In genomic region chr7:151924001-151924400, GRCh38 we compare ENCODE assay signal across 25 cellular contexts. TPM values are rescaled to one million over a fixed set of nuclear protein-coding genes. Genes with fewer than 3 reads are reported as not detected.
DNase-seq lines count a peak whose midpoint lies in the region; FAIRE-seq and TF ChIP-seq lines count a peak whose summit lies in the region.
"Had no signal": no experiment of that assay in that cellular context is flagged by ENCODE, and none has a peak within 500 bp of the region (broad histone marks: within the 10 kb centered on the region; RNA-seq: fewer than 3 reads in every experiment).

No MANE protein-coding gene starts in this region.

- no peak for TF ChIP-seq CTCF in CD14-positive monocyte (IDR thresholded peaks at IDR 0.05)
- no peak for TF ChIP-seq CTCF in colonic mucosa (IDR thresholded peaks at IDR 0.05)
- no peak for TF ChIP-seq CTCF in neutrophil (IDR thresholded peaks at IDR 0.05)
- TF ChIP-seq CTCF in suprapubic skin (IDR thresholded peaks at IDR 0.05), result no peak
- no peak for TF ChIP-seq CTCF in kidney (IDR thresholded peaks at IDR 0.05; ENCODE audit: borderline replicate concordance, extremely low read depth, insufficient read depth)
- TF ChIP-seq CTCF in GM13977 (IDR thresholded peaks at IDR 0.05; ENCODE audit: extremely low read depth, insufficient read depth, missing control alignments), result no peak

- H3K27ac ChIP-seq in colonic mucosa, result peak overlapping the region; percentile 67
- H3K27ac ChIP-seq in neutrophil, result peak overlapping the region; percentile 90
- peak overlapping the region; percentile 74 for H3K27ac ChIP-seq in suprapubic skin
- no peak overlapping the region for H3K27ac ChIP-seq in kidney (ENCODE audit: low read depth in 2 of 2, low read length in 2 of 2)
- H3K27ac ChIP-seq: cardiac muscle cell, WERI-Rb-1 had no signal

- peak overlapping the region; percentile 1 to 77 for H3K4me3 Mint-ChIP-seq in CD14-positive monocyte
- H3K4me3 Mint-ChIP-seq: naive B cell; T-helper 2 cell treated with Interferon-gamma antibody and Interleukin-4, amounts not matched to agents 5 μg/mL and 100 μg/mL, for 36 hours had no signal

- TF ChIP-seq POLR2A in suprapubic skin (IDR thresholded peaks at IDR 0.05), result no peak

- FAIRE-seq in kidney (lab: Jason Lieb, UNC), result no peak
- FAIRE-seq: D721Med had no signal

- H3K9ac ChIP-seq in colonic mucosa (ENCODE audit: low read depth in 2 of 2, low read length in 2 of 2) (peak overlapping the region in 1 of 2 donors; percentile 54), kidney (ENCODE audit: low read length in 2 of 2) (no peak overlapping the region)

- no peak for DNase-seq in CD14-positive monocyte (ENCODE audit: low spot score)
- no peak for DNase-seq in colonic mucosa
- no peak for DNase-seq in suprapubic skin (ENCODE audit: low spot score in 2 of 2)
- no peak for DNase-seq in kidney
- DNase-seq in activated CD4-positive, alpha-beta T cell treated with anti-CD3 and anti-CD28 coated beads for 4 hours, result no peak
- no peak for DNase-seq in NCI-H1930 (lab: John Stamatoyannopoulos, UW)
- DNase-seq in GM13977 (ENCODE audit: low spot score), result no peak
- DNase-seq: activated naive CD4-positive, alpha-beta T cell treated with anti-CD3 and anti-CD28 coated beads, Interleukin-2, amount 50 U/mL, for 16 hours; dermis blood vessel endothelial cell; H7; IMR-90; mesenchymal stem cell; naive B cell; NCI-H446 treated with DMSO at 0.1 percent for 48 hours; OCI-M1; WERI-Rb-1 had no signal

- H3K27me3 ChIP-seq in colonic mucosa (no peaks in the 10 kb centered on the region), neutrophil (no peaks in the 10 kb centered on the region), suprapubic skin (no peaks in the 10 kb centered on the region)
- H3K27me3 ChIP-seq: cardiac muscle cell, right atrium auricular region had no signal

- H3K9me3 ChIP-seq in colonic mucosa (no peaks in the 10 kb centered on the region), neutrophil (no peaks in the 10 kb centered on the region), suprapubic skin (no peaks in the 10 kb centered on the region), kidney (ENCODE audit: control insufficient read depth in 1 of 2, low read length in 2 of 2) (no peaks in the 10 kb centered on the region)
- H3K9me3 ChIP-seq: right atrium auricular region had no signal

- H3K36me3 ChIP-seq in colonic mucosa, result no peaks in the 10 kb centered on the region
- H3K36me3 ChIP-seq in neutrophil, result no peaks in the 10 kb centered on the region
- H3K36me3 ChIP-seq in suprapubic skin, result no peaks in the 10 kb centered on the region
- no peaks in the 10 kb centered on the region for H3K36me3 ChIP-seq in kidney (ENCODE audit: control insufficient read depth in 1 of 2, insufficient read depth in 2 of 2, low read length in 2 of 2)
- H3K36me3 ChIP-seq: cardiac muscle cell, right atrium auricular region, WERI-Rb-1 had no signal

- peaks cover 0 to 6% (median 2%) of the 10 kb centered on the region in 3 donors for H3K27me3 Mint-ChIP-seq in CD14-positive monocyte (ENCODE audit: low read depth in 3 of 3)

- H3K4me1 Mint-ChIP-seq in CD14-positive monocyte, result peaks cover 78% of the 10 kb centered on the region

- peaks cover 0 to 2% (median 0%) of the 10 kb centered on the region in 7 donors for H3K9me3 Mint-ChIP-seq in CD14-positive monocyte
- H3K9me3 Mint-ChIP-seq: naive B cell; T-helper 2 cell treated with Interferon-gamma antibody and Interleukin-4, amounts not matched to agents 5 μg/mL and 100 μg/mL, for 36 hours had no signal

- in situ Hi-C loops in GM13977 (cut with MboI; ENCODE audit: low pct_unique_long_range_greater_than_20kb, low sequenced_read_pairs, unreplicated experiment), result no loop called here

- H3K4me1 ChIP-seq in colonic mucosa, result peaks cover 33% of the 10 kb centered on the region
- H3K4me1 ChIP-seq in neutrophil (ENCODE audit: control insufficient read depth in 1 of 2, insufficient read depth in 1 of 2, low read depth in 1 of 2, low read length in 1 of 2), result peaks cover 43 to 56% of the 10 kb centered on the region in 2 experiments
- peaks cover 21% of the 10 kb centered on the region for H3K4me1 ChIP-seq in suprapubic skin
- H3K4me1 ChIP-seq in kidney (ENCODE audit: control insufficient read depth in 1 of 2, insufficient read depth in 1 of 2, low read depth in 1 of 2, low read length in 2 of 2), result peaks cover 0 to 2% of the 10 kb centered on the region in 2 donors

- intact Hi-C loops in CD14-positive monocyte (cut with micrococcal nuclease), result loop anchor here (5.0 to 10.0 kb wide), 4 partner anchors 47 to 127 kb away; partner anchors contain the start of gene PRKAG2 (in 1 of the 2)
- intact Hi-C loops in colonic mucosa (cut with DNase I), result no loop called here
- intact Hi-C loops in kidney (cut with DNase I), result no loop called here

- no peaks in the 10 kb centered on the region for H3K36me3 Mint-ChIP-seq in CD14-positive monocyte
- H3K36me3 Mint-ChIP-seq: naive B cell had no signal

- H3K27ac Mint-ChIP-seq in CD14-positive monocyte, result peak overlapping the region; percentile 100
- H3K27ac Mint-ChIP-seq: T-helper 2 cell treated with Interferon-gamma antibody and Interleukin-4, amounts not matched to agents 5 μg/mL and 100 μg/mL, for 36 hours had no signal

- H3K4me3 ChIP-seq in colonic mucosa (no peak overlapping the region), neutrophil (ENCODE audit: low read depth in 1 of 2, low read length in 1 of 2) (peak overlapping the region in 1 of 2 experiments; percentile 17), suprapubic skin (no peak overlapping the region), kidney (ENCODE audit: low read length in 2 of 2) (no peak overlapping the region)
- H3K4me3 ChIP-seq: cardiac muscle cell, right atrium auricular region had no signal

- 91% methylated on average over 9 of the region's 9 CpGs for WGBS in suprapubic skin

- no peak for TF ChIP-seq EP300 in suprapubic skin (IDR thresholded peaks at IDR 0.05)

RNA-seq across cellular contexts. Expression of gene GALNTL5, which starts 32.2 kb away (rescaled TPM):
- polyA plus RNA-seq in CD14-positive monocyte (not detected), kidney (ENCODE audit: insufficient read depth, low read depth, low replicate concordance) (not detected)
- total RNA-seq in colonic mucosa (not detected), suprapubic skin (not detected), kidney (not detected)
- total RNA-seq: cardiac muscle cell, dermis blood vessel endothelial cell, H7, IMR-90, kidney epithelial cell, osteoblast, right atrium auricular region, Right ventricle myocardium inferior had no signal
- polyA plus RNA-seq: AG04450, cardiac muscle cell, IMR-90 had no signal

RNA-seq across cellular contexts. Expression of gene PRKAG2, which starts 47.1 kb away (rescaled TPM):
- 10 to 100 TPM; 29.2 to 30.9 TPM for polyA plus RNA-seq in CD14-positive monocyte
- 10 to 100 TPM; 36.3 to 42.0 TPM for total RNA-seq in colonic mucosa
- 10 to 100 TPM; 16.5 to 40.0 (median 17.3) TPM for total RNA-seq in suprapubic skin
- total RNA-seq in kidney, result 40.7 TPM
- polyA plus RNA-seq in kidney (ENCODE audit: insufficient read depth, low read depth, low replicate concordance), result 40.9 TPM

Comparison
In these comparisons a context has a peak if more than half of its experiments do, and no peak if none do; other contexts are left out.
1. H3K27ac ChIP-seq: peak in colonic mucosa (single experiment), neutrophil (single experiment) and suprapubic skin (single experiment); none in kidney (0 of 2).
2. intact Hi-C loops: an anchor here in CD14-positive monocyte (5.0 to 10.0 kb wide); none called in colonic mucosa and kidney.